ENCODE assay signal across 13 cellular contexts in the genomic region with DNA sequence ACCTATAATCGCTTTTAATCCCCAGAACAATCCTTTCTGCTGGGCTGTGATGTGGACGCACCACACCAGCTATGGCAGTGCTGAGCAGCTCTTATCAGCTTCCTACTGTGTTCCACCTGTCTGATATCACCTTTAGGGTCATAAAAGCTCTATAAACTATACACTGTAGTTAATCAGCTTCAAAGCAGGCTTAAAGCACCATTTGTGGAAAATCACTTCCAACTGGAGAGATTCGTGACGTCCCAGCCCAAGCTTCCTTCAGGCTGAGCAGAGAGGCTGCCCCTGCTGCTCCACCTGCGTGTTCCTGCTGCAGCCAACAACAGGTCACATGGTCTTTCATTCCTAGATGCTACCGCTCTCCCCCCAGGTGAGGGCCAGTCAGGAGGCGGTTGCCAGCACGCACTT.
"Had no signal": no experiment of that assay in that cellular context is flagged by ENCODE, and none has a peak within 500 bp of the region (broad histone marks: within the 10 kb centered on the region; RNA-seq: fewer than 3 reads in every experiment).

No MANE protein-coding gene starts in this region.

- H3K27me3 ChIP-seq: right lobe of liver had no signal

- DNase-seq: activated CD4-positive, alpha-beta T cell treated with anti-CD3 and anti-CD28 coated beads, Interleukin-2, amount 50 U/mL, for 4 hours; activated CD4-positive, CD25-positive, alpha-beta regulatory T cell treated with anti-CD3 and anti-CD28 coated beads, Interleukin-2, amount 50 U/mL, for 72 hours; activated naive CD4-positive, alpha-beta T cell treated with Interleukin-2 at 50 U/mL for 16 hours; activated T-cell treated with anti-CD3 and anti-CD28 coated beads for 4 hours; effector memory CD4-positive, alpha-beta T cell; foreskin fibroblast; kidney glomerular epithelial cell; mesenchymal stem cell; occipital lobe; psoas muscle; right lobe of liver; spleen had no signal

- H3K27ac ChIP-seq: psoas muscle, right lobe of liver, spleen had no signal

- H3K36me3 ChIP-seq: right lobe of liver, spleen had no signal

- ATAC-seq: activated T-helper 17 cell treated with anti-CD3 and anti-CD28 coated beads, Interleukin-2, amount 50 U/mL, for 72 hours; psoas muscle; right lobe of liver had no signal

- H3K9me3 ChIP-seq: psoas muscle, right lobe of liver had no signal

- H3K4me1 ChIP-seq: psoas muscle, right lobe of liver, spleen had no signal

- H3K4me3 ChIP-seq: psoas muscle, right lobe of liver, spleen had no signal
